Comparison of ENCODE assay signal across 1 cellular context in the genomic region with DNA sequence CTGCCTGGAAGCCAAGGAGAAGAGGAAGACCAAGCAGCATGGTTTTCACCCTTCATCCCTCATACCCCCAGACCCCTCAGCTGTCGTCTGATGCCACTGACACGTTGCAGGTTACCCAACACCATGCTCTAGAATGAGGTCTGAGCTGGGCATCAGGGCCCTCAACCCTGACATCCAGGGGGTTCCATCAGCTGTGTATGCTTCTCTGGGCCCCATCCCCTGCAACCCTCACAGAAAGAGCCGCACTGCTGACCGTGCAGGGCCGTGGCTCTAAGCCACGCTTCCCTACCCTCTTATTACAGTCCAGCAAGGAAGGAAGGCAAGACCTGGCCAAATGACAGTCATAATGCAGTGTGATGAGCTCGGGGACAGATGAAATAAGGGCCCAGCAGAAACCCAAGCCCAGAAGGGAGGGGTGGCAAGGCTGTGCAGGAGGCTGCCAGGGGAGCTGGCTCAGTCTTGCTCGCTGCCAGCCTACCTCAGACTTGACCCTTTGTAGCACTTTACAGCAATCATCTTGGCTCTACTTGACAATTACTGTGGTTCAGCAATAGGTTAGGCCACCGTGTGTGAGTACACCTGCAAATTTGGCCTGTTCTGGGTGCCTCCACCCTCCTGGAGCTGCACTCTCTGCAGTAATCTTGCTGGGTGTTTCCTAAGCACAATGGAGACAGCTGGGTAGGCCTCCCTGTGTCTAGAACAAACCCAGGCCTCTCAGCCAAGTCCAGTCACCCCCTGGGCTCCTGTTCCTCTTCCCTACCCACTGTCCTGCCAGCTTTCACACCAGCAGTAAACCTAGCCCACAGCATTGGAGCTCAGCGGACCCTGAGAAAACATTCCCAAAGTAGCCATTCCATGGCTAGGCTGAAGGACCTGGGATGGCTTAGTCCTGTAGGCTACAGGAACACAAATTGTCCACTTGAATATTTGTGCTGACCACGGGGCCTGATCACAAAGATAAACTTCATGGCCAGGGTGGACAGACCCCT.
TF ChIP-seq lines count a peak whose summit lies in the region.

No MANE protein-coding gene starts in this region.

TF ChIP-seq in IMR-90, 13 proteins besides CTCF, POLR2A, EP300 and RAD21:
- TF ChIP-seq RFX5 (IDR thresholded peaks at IDR 0.05; ENCODE audit: low read depth, low read length) (no peak), BHLHE40 (IDR thresholded peaks at IDR 0.05; ENCODE audit: low read depth, low read length) (no peak), CHD1 (IDR thresholded peaks at IDR 0.05; ENCODE audit: low read depth, low read length) (no peak), NFE2L2 (IDR thresholded peaks at IDR 0.05; ENCODE audit: low read depth, low read length) (no peak), CEBPB (IDR thresholded peaks at IDR 0.05; ENCODE audit: low read depth, low read length) (no peak), MAFK (IDR thresholded peaks at IDR 0.05; ENCODE audit: low read depth, low read length) (no peak)
- TF ChIP-seq, protein P1, sequence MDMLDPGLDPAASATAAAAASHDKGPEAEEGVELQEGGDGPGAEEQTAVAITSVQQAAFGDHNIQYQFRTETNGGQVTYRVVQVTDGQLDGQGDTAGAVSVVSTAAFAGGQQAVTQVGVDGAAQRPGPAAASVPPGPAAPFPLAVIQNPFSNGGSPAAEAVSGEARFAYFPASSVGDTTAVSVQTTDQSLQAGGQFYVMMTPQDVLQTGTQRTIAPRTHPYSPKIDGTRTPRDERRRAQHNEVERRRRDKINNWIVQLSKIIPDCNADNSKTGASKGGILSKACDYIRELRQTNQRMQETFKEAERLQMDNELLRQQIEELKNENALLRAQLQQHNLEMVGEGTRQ (IDR thresholded peaks at IDR 0.05; ENCODE audit: low read depth, low read length) = no peak
- TF ChIP-seq, protein P2, sequence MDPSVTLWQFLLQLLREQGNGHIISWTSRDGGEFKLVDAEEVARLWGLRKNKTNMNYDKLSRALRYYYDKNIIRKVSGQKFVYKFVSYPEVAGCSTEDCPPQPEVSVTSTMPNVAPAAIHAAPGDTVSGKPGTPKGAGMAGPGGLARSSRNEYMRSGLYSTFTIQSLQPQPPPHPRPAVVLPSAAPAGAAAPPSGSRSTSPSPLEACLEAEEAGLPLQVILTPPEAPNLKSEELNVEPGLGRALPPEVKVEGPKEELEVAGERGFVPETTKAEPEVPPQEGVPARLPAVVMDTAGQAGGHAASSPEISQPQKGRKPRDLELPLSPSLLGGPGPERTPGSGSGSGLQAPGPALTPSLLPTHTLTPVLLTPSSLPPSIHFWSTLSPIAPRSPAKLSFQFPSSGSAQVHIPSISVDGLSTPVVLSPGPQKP (IDR thresholded peaks at IDR 0.05; ENCODE audit: borderline replicate concordance, low read depth, low read length) = no peak
